Comparison of ENCODE assay signal across 10 cellular contexts in genomic region chr2:73716518-73717250, GRCh38. TPM values are rescaled to one million over a fixed set of nuclear protein-coding genes. Genes with fewer than 3 reads are reported as not detected.
A peak's percentile ranks its signal among the peaks of the same experiment; 100 is the strongest.
DNase-seq lines count a peak whose midpoint lies in the region; ATAC-seq and TF ChIP-seq lines count a peak whose summit lies in the region.
"Had no signal": no experiment of that assay in that cellular context is flagged by ENCODE, and none has a peak within 500 bp of the region (broad histone marks: within the 10 kb centered on the region; RNA-seq: fewer than 3 reads in every experiment).

No MANE protein-coding gene starts in this region.

- H3K27me3 Mint-ChIP-seq in mesothelial cell of epicardium (ENCODE audit: low read depth), result peaks cover 55% of the 10 kb centered on the region
- H3K27me3 Mint-ChIP-seq in stimulated activated memory B cell treated with anti-CD40 and anti-IgM and Interleukin-4, amounts not matched to agents 10 μg/mL and 1 μg/mL and 100 μg/mL, for 72 hours, result peaks cover 41% of the 10 kb centered on the region

- in situ Hi-C loops in GM23248 (cut with MboI), result no loop called here

- H3K36me3 Mint-ChIP-seq in mesothelial cell of epicardium, result peaks cover 4% of the 10 kb centered on the region
- H3K36me3 Mint-ChIP-seq in stimulated activated memory B cell treated with anti-CD40 and anti-IgM and Interleukin-4, amounts not matched to agents 10 μg/mL and 1 μg/mL and 100 μg/mL, for 72 hours, result peaks cover 12% of the 10 kb centered on the region

- H3K9ac ChIP-seq in GM23248, result no peak overlapping the region

- TF ChIP-seq CTCF in fibroblast of pulmonary artery (IDR thresholded peaks at IDR 0.05; ENCODE audit: low read length, missing control alignments), result no peak
- TF ChIP-seq CTCF in foreskin fibroblast (IDR thresholded peaks at IDR 0.05; ENCODE audit: low read depth, low read length), result no peak
- no peak for TF ChIP-seq CTCF in mesothelial cell of epicardium (IDR thresholded peaks at IDR 0.05; ENCODE audit: unreplicated experiment)

- no peaks in the 10 kb centered on the region for H3K27me3 ChIP-seq in GM23248 (replicated peaks; ENCODE audit: insufficient read depth)
- H3K27me3 ChIP-seq: Peyer's patch had no signal

- DNase-seq in GM23248, result no peak
- DNase-seq in SK-N-DZ (ENCODE audit: low spot score), result peak; percentile 33
- DNase-seq in fibroblast of pulmonary artery (ENCODE audit: low read depth), result peak; percentile 86
- DNase-seq in pons (ENCODE audit: low spot score), result peak; percentile 61
- no peak for DNase-seq in foreskin fibroblast
- no peak for DNase-seq in mesothelial cell of epicardium (ENCODE audit: low spot score in 2 of 2, unreplicated experiment in 2 of 2)
- DNase-seq: activated CD4-positive, alpha-beta T cell treated with anti-CD3 and anti-CD28 coated beads, Interleukin-2, amount 50 U/mL, for 1 hour; Peyer's patch had no signal

- H3F3A ChIP-seq in GM23248 (ENCODE audit: insufficient read depth), result no peaks in the 10 kb centered on the region

- H3K27ac ChIP-seq in GM23248, result no peak overlapping the region
- H3K27ac ChIP-seq: Peyer's patch had no signal

- no peak overlapping the region for H3K27ac Mint-ChIP-seq in mesothelial cell of epicardium
- H3K27ac Mint-ChIP-seq in stimulated activated memory B cell treated with anti-CD40 and anti-IgM and Interleukin-4, amounts not matched to agents 10 μg/mL and 1 μg/mL and 100 μg/mL, for 72 hours, result no peak overlapping the region

- H4K20me1 ChIP-seq in GM23248 (ENCODE audit: insufficient read depth), result no peaks in the 10 kb centered on the region

- WGBS in GM23248 (ENCODE audit: low coverage in 1 of 2, low lambda C conversion rate in 2 of 2, missing lambda C conversion rate in 2 of 2), 2 experiments, result 39 to 44% methylated on average over 8 of the region's 8 CpGs

- H3K9me2 ChIP-seq in GM23248 (ENCODE audit: insufficient read depth), result no peaks in the 10 kb centered on the region

- H3K4me3 Mint-ChIP-seq in mesothelial cell of epicardium, result no peak overlapping the region
- no peak overlapping the region for H3K4me3 Mint-ChIP-seq in stimulated activated memory B cell treated with anti-CD40 and anti-IgM and Interleukin-4, amounts not matched to agents 10 μg/mL and 1 μg/mL and 100 μg/mL, for 72 hours

- no peak for ATAC-seq in GM19467 (IDR thresholded peaks at IDR 0.05; ENCODE audit: unreplicated experiment)
- no peak for ATAC-seq in stimulated activated memory B cell treated with anti-CD40 and anti-IgM and Interleukin-4, amounts not matched to agents 10 μg/mL and 1 μg/mL and 100 μg/mL, for 72 hours

- H3K9me3 ChIP-seq in GM23248 (ENCODE audit: low read depth), result no peaks in the 10 kb centered on the region
- H3K9me3 ChIP-seq: Peyer's patch had no signal

- no peaks in the 10 kb centered on the region for H3K4me1 ChIP-seq in GM23248 (ENCODE audit: insufficient read depth)
- H3K4me1 ChIP-seq: Peyer's patch had no signal

- H3K4me3 ChIP-seq in GM23248 (no peak overlapping the region), fibroblast of pulmonary artery (replicated peaks; ENCODE audit: low read depth, low read length) (peak overlapping the region; percentile 33), foreskin fibroblast (ENCODE audit: low read depth in 1 of 2, low read length in 2 of 2) (no peak overlapping the region)
- H3K4me3 ChIP-seq: Peyer's patch had no signal

- no peaks in the 10 kb centered on the region for H3K36me3 ChIP-seq in GM23248 (ENCODE audit: low read depth)
- H3K36me3 ChIP-seq: Peyer's patch had no signal

- H3K4me2 ChIP-seq in GM23248 (ENCODE audit: unreplicated experiment), result no peak overlapping the region

- H3K79me2 ChIP-seq in GM23248 (ENCODE audit: insufficient read depth), result no peaks in the 10 kb centered on the region

- peaks cover 2% of the 10 kb centered on the region for H3K4me1 Mint-ChIP-seq in mesothelial cell of epicardium
- H3K4me1 Mint-ChIP-seq in stimulated activated memory B cell treated with anti-CD40 and anti-IgM and Interleukin-4, amounts not matched to agents 10 μg/mL and 1 μg/mL and 100 μg/mL, for 72 hours, result peaks cover 6% of the 10 kb centered on the region

- peaks cover 19% of the 10 kb centered on the region for H3K9me3 Mint-ChIP-seq in mesothelial cell of epicardium
- H3K9me3 Mint-ChIP-seq in stimulated activated memory B cell treated with anti-CD40 and anti-IgM and Interleukin-4, amounts not matched to agents 10 μg/mL and 1 μg/mL and 100 μg/mL, for 72 hours, result peaks cover 9% of the 10 kb centered on the region

- H2AFZ ChIP-seq in GM23248, result peak overlapping the region; percentile 41; the same call in 1 of the 2 replicates

RNA-seq across cellular contexts. Expression of gene TPRKB, which starts 20.5 kb away (rescaled TPM):
- 20.1 and 24.4 TPM in 2 replicates for total RNA-seq in GM23248 (2014; rRNA removed; shearing (Covaris generic))
- polyA plus RNA-seq in GM23248 (2016; fragmentation: Nextera tagmentation; extraction: Ambion mirVana), result 57.2 and 59.6 TPM in 2 replicates
- polyA plus RNA-seq in SK-N-DZ (2014; cell fraction: cytosol; rRNA removed), result 89.4 and 96.9 TPM in 2 replicates
- 40.1 and 95.2 TPM in 2 replicates for polyA plus RNA-seq in SK-N-DZ (2014; cell fraction: nucleus; rRNA removed)
- 30.1 to 35.5 TPM (median 35.0 TPM) in 3 replicates for total RNA-seq in mesothelial cell of epicardium

Comparison
In these comparisons a context has a peak if more than half of its experiments do, and no peak if none do; other contexts are left out.
1. DNase-seq: peak in SK-N-DZ (single experiment), fibroblast of pulmonary artery (single experiment) and pons (single experiment); none in GM23248 (single experiment), foreskin fibroblast (0 of 2) and mesothelial cell of epicardium (0 of 2).